Comparison of ENCODE assay signal across 12 cellular contexts in the genomic region with DNA sequence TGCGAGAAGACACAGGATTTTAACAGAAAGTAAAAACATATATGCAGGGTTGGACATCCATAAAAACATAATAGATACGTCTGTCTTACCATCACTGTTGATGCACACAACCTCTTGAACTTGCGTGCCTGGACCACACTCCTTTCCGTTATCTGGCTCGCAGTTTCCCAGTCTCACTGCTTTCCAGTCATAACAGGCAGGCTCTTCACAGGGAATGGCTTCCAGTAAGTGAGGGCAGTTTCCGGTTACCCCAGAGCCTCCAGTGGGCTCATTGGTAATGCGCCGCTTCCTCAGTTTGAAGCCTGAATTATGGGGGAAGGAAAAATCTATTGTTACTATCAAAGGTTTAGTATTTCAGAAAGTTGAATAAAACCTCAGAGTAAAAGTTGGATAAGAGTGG.
DNase-seq lines count a peak whose midpoint lies in the region; ATAC-seq and TF ChIP-seq lines count a peak whose summit lies in the region.
"Had no signal": no experiment of that assay in that cellular context is flagged by ENCODE, and none has a peak within 500 bp of the region (broad histone marks: within the 10 kb centered on the region; RNA-seq: fewer than 3 reads in every experiment).

No MANE protein-coding gene starts in this region.

- no peaks in the 10 kb centered on the region for H3K36me3 Mint-ChIP-seq in activated T-cell treated with anti-CD3 and anti-CD28 coated beads, Interleukin-2, amount 50 U/mL, for 24 hours (ENCODE audit: low read depth)
- H3K36me3 Mint-ChIP-seq: CD8-positive, alpha-beta memory T cell had no signal

- intact Hi-C loops in PC-3 (cut with micrococcal nuclease): no loop called here

- CTCF ChIA-PET in PC-3 (lab: Charles Lee): no interaction called here

- H3K4me2 ChIP-seq in DND-41 (ENCODE audit: insufficient read depth, low read length) (no peak overlapping the region), PC-3 (ENCODE audit: low read length) (peak overlapping the region; percentile 32; the same call in 1 of the 2 replicates)

- no peak overlapping the region for H2AFZ ChIP-seq in DND-41 (ENCODE audit: low read depth, low read length)
- no peak overlapping the region for H2AFZ ChIP-seq in PC-3 (ENCODE audit: low read length)
- H2AFZ ChIP-seq: GM23248 had no signal

- H3K36me3 ChIP-seq in DND-41 (ENCODE audit: insufficient read depth, low read length) (no peaks in the 10 kb centered on the region), PC-3 (ENCODE audit: low read depth, low read length) (no peaks in the 10 kb centered on the region), mesodermal cell (ENCODE audit: control insufficient read depth, insufficient read depth, low read length) (no peaks in the 10 kb centered on the region)

- H3K9ac ChIP-seq in DND-41 (ENCODE audit: low read depth, low read length) (0 out of 2 replicates have a peak overlapping the region, but pooled peaks have one; percentile 5), PC-3 (ENCODE audit: low read length) (no peak overlapping the region)
- H3K9ac ChIP-seq: GM23248 had no signal

- H4K20me1 ChIP-seq in DND-41 (ENCODE audit: insufficient read depth, low read length) (no peaks in the 10 kb centered on the region), PC-3 (ENCODE audit: low read length) (no peaks in the 10 kb centered on the region)

- no peaks in the 10 kb centered on the region for H3K9me2 ChIP-seq in PC-3 (replicated peaks; ENCODE audit: low read length)

- no peaks in the 10 kb centered on the region for H3K27me3 ChIP-seq in DND-41 (ENCODE audit: insufficient read depth, low read length, poor library complexity)
- H3K27me3 ChIP-seq in PC-3 (ENCODE audit: low read length): no peaks in the 10 kb centered on the region
- H3K27me3 ChIP-seq: BE2C had no signal

- H3F3A ChIP-seq in PC-3 (ENCODE audit: low read length, unreplicated experiment): no peaks in the 10 kb centered on the region

- no peaks in the 10 kb centered on the region for H3K4me1 Mint-ChIP-seq in activated T-cell treated with anti-CD3 and anti-CD28 coated beads, Interleukin-2, amount 50 U/mL, for 24 hours (ENCODE audit: low read depth)
- H3K4me1 Mint-ChIP-seq: CD8-positive, alpha-beta memory T cell had no signal

- H3K27ac ChIP-seq in DND-41 (ENCODE audit: low read length) (peak overlapping the region; percentile 34), PC-3 (ENCODE audit: low read length) (no peak overlapping the region), mesodermal cell (ENCODE audit: low read depth, low read length, severe bottlenecking) (peak overlapping the region; percentile 61)
- H3K27ac ChIP-seq: GM23248 had no signal

- H3K4me3 Mint-ChIP-seq in activated T-cell treated with anti-CD3 and anti-CD28 coated beads, Interleukin-2, amount 50 U/mL, for 24 hours: no peak overlapping the region
- H3K4me3 Mint-ChIP-seq: CD8-positive, alpha-beta memory T cell had no signal

- POLR2A ChIA-PET in PC-3 (lab: Charles Lee; ENCODE audit: unreplicated experiment): no interaction called here

- H3K9me3 ChIP-seq in DND-41 (ENCODE audit: insufficient read depth, low read length, severe bottlenecking) (no peaks in the 10 kb centered on the region), PC-3 (ENCODE audit: low read length) (no peaks in the 10 kb centered on the region), mesodermal cell (ENCODE audit: control insufficient read depth, low read length) (peaks cover 4% of the 10 kb centered on the region)
- H3K9me3 ChIP-seq: BE2C, Caco-2 had no signal

- 91 to 97% methylated on average over 6 to 7 of the region's 8 CpGs for WGBS in mesodermal cell (ENCODE audit: insufficient coverage in 2 of 2), 2 experiments

- no peak overlapping the region for H3K27ac Mint-ChIP-seq in activated T-cell treated with anti-CD3 and anti-CD28 coated beads, Interleukin-2, amount 50 U/mL, for 24 hours
- H3K27ac Mint-ChIP-seq: CD8-positive, alpha-beta memory T cell had no signal

- H3K4me1 ChIP-seq in DND-41 (ENCODE audit: insufficient read depth, low read length) (peaks cover 12% of the 10 kb centered on the region; the same call in 1 of the 2 replicates), PC-3 (ENCODE audit: insufficient read depth, low read length) (peaks cover 20% of the 10 kb centered on the region), mesodermal cell (ENCODE audit: control insufficient read depth, insufficient read depth, low read length, poor library complexity, severe bottlenecking) (peaks cover 6% of the 10 kb centered on the region)
- H3K4me1 ChIP-seq: Caco-2 had no signal

- no peaks in the 10 kb centered on the region for H3K9me3 Mint-ChIP-seq in activated T-cell treated with anti-CD3 and anti-CD28 coated beads, Interleukin-2, amount 50 U/mL, for 24 hours

- no peak overlapping the region for H3K4me3 ChIP-seq in DND-41 (ENCODE audit: low read depth in 1 of 2, low read length in 2 of 2)
- no peak overlapping the region for H3K4me3 ChIP-seq in PC-3 (ENCODE audit: low read length)
- H3K4me3 ChIP-seq in mesodermal cell (ENCODE audit: extremely low read depth, insufficient read depth, low read length, poor library complexity, severe bottlenecking): no peak overlapping the region
- H3K4me3 ChIP-seq: GM23248 had no signal

- H3K79me2 ChIP-seq in DND-41 (ENCODE audit: insufficient read depth, low read length): no peaks in the 10 kb centered on the region
- no peaks in the 10 kb centered on the region for H3K79me2 ChIP-seq in PC-3 (ENCODE audit: low read length)

- DNase-seq in DND-41 (no peak), PC-3 (no peak), NK-92 (lab: John Stamatoyannopoulos, UW; ENCODE audit: unreplicated experiment) (no peak), NCI-H1436 treated with DMSO at 0.1 percent for 48 hours (lab: John Stamatoyannopoulos, UW) (no peak)
- no peak for DNase-seq in activated T-cell treated with anti-CD3 and anti-CD28 coated beads, Interleukin-2, amount 50 U/mL, for 24 hours
- DNase-seq: BE2C; Caco-2; CD8-positive, alpha-beta memory T cell; GM23248 had no signal

- BruUV-seq in PC-3 (replicated peaks; lab: Mats Ljungman, UMichigan): no TSS peak

- no peaks in the 10 kb centered on the region for H3K27me3 Mint-ChIP-seq in activated T-cell treated with anti-CD3 and anti-CD28 coated beads, Interleukin-2, amount 50 U/mL, for 24 hours

- no peak for ATAC-seq in DND-41 (ENCODE audit: insufficient read depth, low read depth)
- no peak for ATAC-seq in PC-3
- no peak for ATAC-seq in GM18519 (IDR thresholded peaks at IDR 0.05; ENCODE audit: low FRiP score, unreplicated experiment)
- ATAC-seq: HCT116 had no signal

- no peak for TF ChIP-seq CTCF in DND-41 (IDR thresholded peaks at IDR 0.05; ENCODE audit: borderline replicate concordance, extremely low read depth, low read length, poor library complexity, severe bottlenecking)
- TF ChIP-seq CTCF in PC-3 (conservative IDR thresholded peaks at IDR 0.05; ENCODE audit: low read depth, low read length): no peak
